In the genomic region with DNA sequence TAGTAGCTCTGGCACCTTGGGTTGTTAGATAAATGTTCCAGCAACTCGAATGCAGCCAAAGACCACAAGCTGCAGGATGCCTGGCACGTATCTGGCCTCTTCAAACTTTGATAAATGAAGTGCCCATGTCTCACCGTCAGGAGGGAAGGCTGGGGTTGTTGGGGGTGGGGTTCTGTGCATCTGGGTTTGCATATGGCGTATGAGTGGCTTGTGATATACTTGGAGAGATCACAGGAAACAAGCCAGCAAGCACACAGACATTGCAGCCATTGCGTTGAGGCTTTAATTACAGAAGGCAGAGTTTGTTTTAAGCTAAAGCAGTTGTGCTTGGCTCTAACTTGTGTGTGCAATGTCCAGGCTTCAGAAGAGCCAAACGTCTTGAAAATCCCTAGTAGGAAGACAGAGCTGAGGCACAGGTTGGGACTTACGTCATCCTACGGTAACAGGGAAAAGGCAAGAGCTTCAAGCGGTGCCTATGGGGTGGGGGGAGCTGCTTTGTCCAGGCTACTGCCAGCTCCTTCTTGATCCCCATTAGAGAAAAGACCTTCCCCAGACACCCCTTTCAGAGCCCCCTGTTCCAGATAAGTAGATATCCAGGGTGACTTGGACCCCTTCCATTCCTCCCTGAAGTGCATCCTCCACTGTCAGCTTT, we compare ENCODE assay signal across 22 cellular contexts.
DNase-seq lines count a peak whose midpoint lies in the region; ATAC-seq and TF ChIP-seq lines count a peak whose summit lies in the region.
"Had no signal": no experiment of that assay in that cellular context is flagged by ENCODE, and none has a peak within 500 bp of the region (broad histone marks: within the 10 kb centered on the region; RNA-seq: fewer than 3 reads in every experiment).

No MANE protein-coding gene starts in this region.

- no peak overlapping the region for H3K4me3 ChIP-seq in Peyer's patch

- H3K4me3 Mint-ChIP-seq in nephron: no peak overlapping the region
- H3K4me3 Mint-ChIP-seq: activated naive CD8-positive, alpha-beta T cell treated with anti-CD3 and anti-CD28 coated beads, Interleukin-2, amount 10 ng/mL, durations not matched to agents 7 days and 5 days; activated T-helper 17 cell treated with anti-CD3 and anti-CD28 coated beads, Interleukin-2, amount 50 U/mL, for 72 hours; CD4-positive, CD25-positive, alpha-beta regulatory T cell; nephron progenitor cell; T-cell had no signal

- no peaks in the 10 kb centered on the region for H3K36me3 Mint-ChIP-seq in nephron (ENCODE audit: low read depth)
- H3K36me3 Mint-ChIP-seq: CD4-positive, CD25-positive, alpha-beta regulatory T cell; T-cell had no signal

- peaks cover 21% of the 10 kb centered on the region for H3K27me3 Mint-ChIP-seq in nephron (ENCODE audit: low read depth)
- H3K27me3 Mint-ChIP-seq: activated naive CD8-positive, alpha-beta T cell treated with anti-CD3 and anti-CD28 coated beads, Interleukin-2, amount 10 ng/mL, durations not matched to agents 7 days and 5 days had no signal

- no peak for ATAC-seq in sciatic nerve
- ATAC-seq: activated T-helper 17 cell treated with anti-CD3 and anti-CD28 coated beads, Interleukin-2, amount 50 U/mL, for 72 hours; left lobe of liver; T-cell had no signal

- no peaks in the 10 kb centered on the region for H3K9me3 ChIP-seq in Peyer's patch

- no peaks in the 10 kb centered on the region for H3K27me3 ChIP-seq in Peyer's patch

- H3K27ac ChIP-seq in epithelial cell of prostate: peak overlapping the region; percentile 100
- peak overlapping the region in 1 of 4 donors; percentile 75 for H3K27ac ChIP-seq in Peyer's patch
- H3K27ac ChIP-seq: parathyroid adenoma had no signal

- peaks cover 20% of the 10 kb centered on the region for H3K9me3 Mint-ChIP-seq in nephron

- intact Hi-C loops in sciatic nerve (cut with DNase I): no loop called here

- TF ChIP-seq CTCF in nephron (IDR thresholded peaks at IDR 0.05; ENCODE audit: unreplicated experiment in 3 of 3) (no peak), Peyer's patch (IDR thresholded peaks at IDR 0.05) (no peak)

- DNase-seq in Daoy (ENCODE audit: low read depth) (peak; percentile 48), NAMALWA (ENCODE audit: low spot score) (peak; percentile 6), epithelial cell of prostate (ENCODE audit: low read depth, low spot score) (no peak), sciatic nerve (ENCODE audit: low spot score) (no peak), activated gamma-delta T cell treated with Interleukin-2 at 50 U/mL for 16 hours (no peak), Peyer's patch (no peak), HT-29 (ENCODE audit: low spot score) (no peak)
- DNase-seq: activated CD4-positive, CD25-positive, alpha-beta regulatory T cell treated with anti-CD3 and anti-CD28 coated beads, Interleukin-2, amount 50 U/mL, for 72 hours; activated naive CD8-positive, alpha-beta T cell treated with anti-CD3 and anti-CD28 coated beads, Interleukin-2, amount 10 ng/mL, durations not matched to agents 7 days and 5 days; CD4-positive, CD25-positive, alpha-beta regulatory T cell; DMS 273 treated with DMSO at 0.1 percent for 48 hours; effector CD8-positive, alpha-beta T cell; glutamatergic neuron; midbrain; NCI-H1436 treated with DMSO at 0.1 percent for 48 hours; NCI-H526; nephron progenitor cell; T-cell had no signal

- TF ChIP-seq POLR2A in Peyer's patch (IDR thresholded peaks at IDR 0.05): no peak

- peaks cover 22% of the 10 kb centered on the region for H3K4me1 Mint-ChIP-seq in nephron
- H3K4me1 Mint-ChIP-seq: CD4-positive, CD25-positive, alpha-beta regulatory T cell; T-cell had no signal

- H3K36me3 ChIP-seq in Peyer's patch: no peaks in the 10 kb centered on the region

- H3K27ac Mint-ChIP-seq in nephron: peak overlapping the region in 2 of 3 experiments; percentile 77 to 84
- H3K27ac Mint-ChIP-seq: activated naive CD8-positive, alpha-beta T cell treated with anti-CD3 and anti-CD28 coated beads, Interleukin-2, amount 10 ng/mL, durations not matched to agents 7 days and 5 days; activated T-helper 17 cell treated with anti-CD3 and anti-CD28 coated beads, Interleukin-2, amount 50 U/mL, for 72 hours; CD4-positive, CD25-positive, alpha-beta regulatory T cell; nephron progenitor cell; T-cell had no signal

- peaks cover 0 to 9% (median 0%) of the 10 kb centered on the region in 4 donors for H3K4me1 ChIP-seq in Peyer's patch
- H3K4me1 ChIP-seq: parathyroid adenoma had no signal

Comparison
In these comparisons a context has a peak if more than half of its experiments do, and no peak if none do; other contexts are left out.
1. DNase-seq: peak in Daoy (single experiment) and NAMALWA (single experiment); none in epithelial cell of prostate (single experiment), sciatic nerve (single experiment), activated gamma-delta T cell treated with Interleukin-2 at 50 U/mL for 16 hours (single experiment), Peyer's patch (0 of 3) and HT-29 (single experiment).